In genomic region chr18:70377857-70378701, GRCh38 we compare ENCODE assay signal across 2 cellular contexts.
TF ChIP-seq lines count a peak whose summit lies in the region.

No MANE protein-coding gene starts in this region.

TF ChIP-seq in SK-N-SH, 30 proteins besides CTCF, POLR2A, EP300 and RAD21 (continued from another document):
- TF ChIP-seq, protein P1, sequence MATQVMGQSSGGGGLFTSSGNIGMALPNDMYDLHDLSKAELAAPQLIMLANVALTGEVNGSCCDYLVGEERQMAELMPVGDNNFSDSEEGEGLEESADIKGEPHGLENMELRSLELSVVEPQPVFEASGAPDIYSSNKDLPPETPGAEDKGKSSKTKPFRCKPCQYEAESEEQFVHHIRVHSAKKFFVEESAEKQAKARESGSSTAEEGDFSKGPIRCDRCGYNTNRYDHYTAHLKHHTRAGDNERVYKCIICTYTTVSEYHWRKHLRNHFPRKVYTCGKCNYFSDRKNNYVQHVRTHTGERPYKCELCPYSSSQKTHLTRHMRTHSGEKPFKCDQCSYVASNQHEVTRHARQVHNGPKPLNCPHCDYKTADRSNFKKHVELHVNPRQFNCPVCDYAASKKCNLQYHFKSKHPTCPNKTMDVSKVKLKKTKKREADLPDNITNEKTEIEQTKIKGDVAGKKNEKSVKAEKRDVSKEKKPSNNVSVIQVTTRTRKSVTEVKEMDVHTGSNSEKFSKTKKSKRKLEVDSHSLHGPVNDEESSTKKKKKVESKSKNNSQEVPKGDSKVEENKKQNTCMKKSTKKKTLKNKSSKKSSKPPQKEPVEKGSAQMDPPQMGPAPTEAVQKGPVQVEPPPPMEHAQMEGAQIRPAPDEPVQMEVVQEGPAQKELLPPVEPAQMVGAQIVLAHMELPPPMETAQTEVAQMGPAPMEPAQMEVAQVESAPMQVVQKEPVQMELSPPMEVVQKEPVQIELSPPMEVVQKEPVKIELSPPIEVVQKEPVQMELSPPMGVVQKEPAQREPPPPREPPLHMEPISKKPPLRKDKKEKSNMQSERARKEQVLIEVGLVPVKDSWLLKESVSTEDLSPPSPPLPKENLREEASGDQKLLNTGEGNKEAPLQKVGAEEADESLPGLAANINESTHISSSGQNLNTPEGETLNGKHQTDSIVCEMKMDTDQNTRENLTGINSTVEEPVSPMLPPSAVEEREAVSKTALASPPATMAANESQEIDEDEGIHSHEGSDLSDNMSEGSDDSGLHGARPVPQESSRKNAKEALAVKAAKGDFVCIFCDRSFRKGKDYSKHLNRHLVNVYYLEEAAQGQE (IDR thresholded peaks at IDR 0.05; ENCODE audit: low read depth, low read length): no peak
- TF ChIP-seq, protein P2, sequence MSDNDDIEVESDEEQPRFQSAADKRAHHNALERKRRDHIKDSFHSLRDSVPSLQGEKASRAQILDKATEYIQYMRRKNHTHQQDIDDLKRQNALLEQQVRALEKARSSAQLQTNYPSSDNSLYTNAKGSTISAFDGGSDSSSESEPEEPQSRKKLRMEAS (IDR thresholded peaks at IDR 0.05; ENCODE audit: low read depth): no peak
- TF ChIP-seq FOSL2 (IDR thresholded peaks at IDR 0.05; ENCODE audit: borderline replicate concordance, low read depth): no peak
- TF ChIP-seq NFIC (IDR thresholded peaks at IDR 0.05; ENCODE audit: borderline replicate concordance): no peak

TF ChIP-seq in SK-N-SH treated with all-trans-retinoic acid at 6 μM for 48 hours, 23 proteins besides CTCF, POLR2A, EP300 and RAD21 (continued from another document):
- TF ChIP-seq TSHZ2 (CRISPR knock-in tag; IDR thresholded peaks at IDR 0.05): no peak
- no peak for TF ChIP-seq TCF4 (CRISPR knock-in tag; IDR thresholded peaks at IDR 0.05; ENCODE audit: borderline replicate concordance)
- TF ChIP-seq PPARA (CRISPR knock-in tag; IDR thresholded peaks at IDR 0.05; ENCODE audit: borderline replicate concordance): no peak
- TF ChIP-seq ZNF565 (CRISPR knock-in tag; conservative IDR thresholded peaks at IDR 0.05; ENCODE audit: low read depth): no peak
- TF ChIP-seq GLIS3 (CRISPR knock-in tag; IDR thresholded peaks at IDR 0.05): no peak
- TF ChIP-seq BACH2 (CRISPR knock-in tag; IDR thresholded peaks at IDR 0.05; ENCODE audit: borderline replicate concordance): no peak
- no peak for TF ChIP-seq ZC3H10 (CRISPR knock-in tag; IDR thresholded peaks at IDR 0.05)
- no peak for TF ChIP-seq RARB (CRISPR knock-in tag; IDR thresholded peaks at IDR 0.05)
- TF ChIP-seq, protein P3, sequence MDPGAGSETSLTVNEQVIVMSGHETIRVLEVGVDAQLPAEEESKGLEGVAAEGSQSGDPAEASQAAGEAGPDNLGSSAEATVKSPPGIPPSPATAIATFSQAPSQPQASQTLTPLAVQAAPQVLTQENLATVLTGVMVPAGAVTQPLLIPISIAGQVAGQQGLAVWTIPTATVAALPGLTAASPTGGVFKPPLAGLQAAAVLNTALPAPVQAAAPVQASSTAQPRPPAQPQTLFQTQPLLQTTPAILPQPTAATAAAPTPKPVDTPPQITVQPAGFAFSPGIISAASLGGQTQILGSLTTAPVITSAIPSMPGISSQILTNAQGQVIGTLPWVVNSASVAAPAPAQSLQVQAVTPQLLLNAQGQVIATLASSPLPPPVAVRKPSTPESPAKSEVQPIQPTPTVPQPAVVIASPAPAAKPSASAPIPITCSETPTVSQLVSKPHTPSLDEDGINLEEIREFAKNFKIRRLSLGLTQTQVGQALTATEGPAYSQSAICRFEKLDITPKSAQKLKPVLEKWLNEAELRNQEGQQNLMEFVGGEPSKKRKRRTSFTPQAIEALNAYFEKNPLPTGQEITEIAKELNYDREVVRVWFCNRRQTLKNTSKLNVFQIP (CRISPR knock-in tag; IDR thresholded peaks at IDR 0.05; ENCODE audit: borderline replicate concordance, low read depth): no peak
- TF ChIP-seq CREB5 (CRISPR knock-in tag; IDR thresholded peaks at IDR 0.05; ENCODE audit: low read depth): no peak
